ENCODE assay signal across 1 cellular context in genomic region chr1:88013485-88013884, GRCh38.
TF ChIP-seq lines count a peak whose summit lies in the region.

No MANE protein-coding gene starts in this region.

TF ChIP-seq in endothelial cell of umbilical vein, 7 proteins besides CTCF, POLR2A, EP300 and RAD21 (continued from another document):
- TF ChIP-seq MAX (IDR thresholded peaks at IDR 0.05; ENCODE audit: insufficient read depth, insufficient read length) (no peak), FOS (IDR thresholded peaks at IDR 0.05; ENCODE audit: borderline replicate concordance, insufficient read depth, low read length) (peak; percentile 75)
